ENCODE assay signal across 31 cellular contexts in the genomic region with DNA sequence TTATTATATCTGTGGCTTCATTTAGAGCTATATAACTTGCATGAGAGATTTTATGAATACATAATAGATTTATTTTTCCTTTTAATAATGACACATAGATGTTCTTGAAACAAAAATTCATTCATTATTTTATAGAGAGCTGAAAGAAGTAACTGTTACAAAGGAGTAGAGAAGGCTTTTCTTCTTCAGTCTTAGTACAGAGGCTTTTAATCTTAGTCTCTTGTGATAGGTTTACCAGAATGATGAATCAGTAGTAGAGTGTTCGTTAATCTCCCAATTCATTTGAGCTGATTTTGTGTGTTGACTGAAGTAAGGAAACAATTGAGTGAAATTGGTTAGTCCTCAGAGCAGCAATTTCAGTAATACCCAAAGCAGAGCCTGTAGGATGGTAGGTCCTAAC.
"Had no signal": no experiment of that assay in that cellular context is flagged by ENCODE, and none has a peak within 500 bp of the region (broad histone marks: within the 10 kb centered on the region; RNA-seq: fewer than 3 reads in every experiment).

No MANE protein-coding gene starts in this region.

- H3K79me2 ChIP-seq: parathyroid adenoma had no signal

- DNase-seq: naive thymus-derived CD8-positive, alpha-beta T cell; nephron progenitor cell; occipital lobe; ovary; posterior cingulate gyrus; psoas muscle; right cardiac atrium; right lobe of liver; sigmoid colon; small intestine; spleen; stimulated activated CD4-positive, alpha-beta T cell treated with anti-CD3 and anti-CD28 coated beads, Interleukin-12 subunit alpha, Interleukin-12 subunit beta, amount 100 ng/mL, for 4 hours; stimulated activated CD4-positive, alpha-beta T cell treated with anti-CD3 and anti-CD28 coated beads, Interleukin-1b, Interleukin-23, amount 100 ng/mL, for 48 hours; stimulated activated CD4-positive, alpha-beta T cell treated with anti-CD3 and anti-CD28 coated beads, Interleukin-4, amount 100 ng/mL, for 1 hour; stimulated activated CD4-positive, alpha-beta T cell treated with anti-CD3 and anti-CD28 coated beads, Interleukin-4, amount 100 ng/mL, for 4 hours; stimulated activated CD8-positive, alpha-beta memory T cell treated with anti-CD3 and anti-CD28 coated beads, Interleukin-4, amount 100 ng/mL, for 48 hours; stimulated activated naive CD4-positive, alpha-beta T cell; stimulated activated naive CD8-positive, alpha-beta T cell treated with anti-CD3 and anti-CD28 coated beads, Interleukin-15, amount 100 ng/mL, for 72 hours; stimulated activated naive CD8-positive, alpha-beta T cell treated with anti-CD3 and anti-CD28 coated beads, Interleukin-15, Interleukin-2, amounts not matched to agents 100 U/mL and 50 U/mL, for 24 hours; substantia nigra; testis; tibial artery; transverse colon had no signal

- H3K27ac Mint-ChIP-seq: naive thymus-derived CD8-positive, alpha-beta T cell; natural killer cell treated with Interleukin-12 subunit alpha and Interleukin-12 subunit beta and Interleukin-15 and Interleukin-18, amount 100 ng/mL, for 72 hours; nephron progenitor cell; stimulated activated memory B cell treated with anti-CD40 and anti-IgM and Interleukin-4, amounts not matched to agents 10 μg/mL and 1 μg/mL and 100 μg/mL, for 72 hours; stimulated activated naive CD8-positive, alpha-beta T cell treated with anti-CD3 and anti-CD28 coated beads, Interleukin-15, amount 100 ng/mL, for 72 hours; type B pancreatic cell had no signal

- H3K9ac ChIP-seq: parathyroid adenoma had no signal

- H3K36me3 Mint-ChIP-seq: naive thymus-derived CD8-positive, alpha-beta T cell; natural killer cell treated with Interleukin-12 subunit alpha and Interleukin-12 subunit beta and Interleukin-15 and Interleukin-18, amount 100 ng/mL, for 72 hours; stimulated activated memory B cell treated with anti-CD40 and anti-IgM and Interleukin-4, amounts not matched to agents 10 μg/mL and 1 μg/mL and 100 μg/mL, for 72 hours; type B pancreatic cell had no signal

- H3K27ac ChIP-seq: ovary, parathyroid adenoma, psoas muscle, right lobe of liver, sigmoid colon, spleen, suprapubic skin, testis, tibial artery, transverse colon, vagina had no signal

- H2AFZ ChIP-seq: parathyroid adenoma had no signal

- ATAC-seq: naive thymus-derived CD8-positive, alpha-beta T cell; natural killer cell treated with Interleukin-12 subunit alpha and Interleukin-12 subunit beta and Interleukin-15 and Interleukin-18, amount 100 ng/mL, for 72 hours; psoas muscle; right cardiac atrium; right lobe of liver; stimulated activated memory B cell treated with anti-CD40 and anti-IgM and Interleukin-4, amounts not matched to agents 10 μg/mL and 1 μg/mL and 100 μg/mL, for 72 hours; stimulated activated naive CD8-positive, alpha-beta T cell treated with anti-CD3 and anti-CD28 coated beads, Interleukin-15, amount 100 ng/mL, for 72 hours; stimulated activated naive CD8-positive, alpha-beta T cell treated with anti-CD3 and anti-CD28 coated beads, Interleukin-15, Interleukin-2, amounts not matched to agents 100 U/mL and 50 U/mL, for 24 hours had no signal

- H3K4me1 Mint-ChIP-seq: nephron progenitor cell; neural crest cell; stimulated activated memory B cell treated with anti-CD40 and anti-IgM and Interleukin-4, amounts not matched to agents 10 μg/mL and 1 μg/mL and 100 μg/mL, for 72 hours; stimulated activated naive CD8-positive, alpha-beta T cell treated with anti-CD3 and anti-CD28 coated beads, Interleukin-15, amount 100 ng/mL, for 72 hours had no signal

- H3K9me3 Mint-ChIP-seq: naive thymus-derived CD8-positive, alpha-beta T cell; nephron progenitor cell; neural crest cell; stimulated activated memory B cell treated with anti-CD40 and anti-IgM and Interleukin-4, amounts not matched to agents 10 μg/mL and 1 μg/mL and 100 μg/mL, for 72 hours; stimulated activated naive CD8-positive, alpha-beta T cell treated with anti-CD3 and anti-CD28 coated beads, Interleukin-15, amount 100 ng/mL, for 72 hours; type B pancreatic cell had no signal

- H3K36me3 ChIP-seq: ovary, right lobe of liver, sigmoid colon, spleen, suprapubic skin, tibial artery, transverse colon, vagina had no signal

- H3K4me3 Mint-ChIP-seq: naive thymus-derived CD8-positive, alpha-beta T cell; natural killer cell treated with Interleukin-12 subunit alpha and Interleukin-12 subunit beta and Interleukin-15 and Interleukin-18, amount 100 ng/mL, for 72 hours; nephron progenitor cell; neural crest cell; stimulated activated memory B cell treated with anti-CD40 and anti-IgM and Interleukin-4, amounts not matched to agents 10 μg/mL and 1 μg/mL and 100 μg/mL, for 72 hours; stimulated activated naive CD8-positive, alpha-beta T cell treated with anti-CD3 and anti-CD28 coated beads, Interleukin-15, amount 100 ng/mL, for 72 hours; type B pancreatic cell had no signal

- H3K27me3 Mint-ChIP-seq: naive thymus-derived CD8-positive, alpha-beta T cell; natural killer cell treated with Interleukin-12 subunit alpha and Interleukin-12 subunit beta and Interleukin-15 and Interleukin-18, amount 100 ng/mL, for 72 hours; progenitor cell of endocrine pancreas; stimulated activated memory B cell treated with anti-CD40 and anti-IgM and Interleukin-4, amounts not matched to agents 10 μg/mL and 1 μg/mL and 100 μg/mL, for 72 hours; stimulated activated naive CD8-positive, alpha-beta T cell treated with anti-CD3 and anti-CD28 coated beads, Interleukin-15, amount 100 ng/mL, for 72 hours; type B pancreatic cell had no signal

- H3K4me1 ChIP-seq: parathyroid adenoma, psoas muscle, right lobe of liver, sigmoid colon, spleen, suprapubic skin, testis, tibial artery, vagina had no signal

- H3K4me3 ChIP-seq: ovary, psoas muscle, right lobe of liver, sigmoid colon, spleen, suprapubic skin, testis, tibial artery, transverse colon, vagina had no signal

- H3K9me3 ChIP-seq: ovary, psoas muscle, right lobe of liver, sigmoid colon, spleen, suprapubic skin, testis, tibial artery, transverse colon, vagina had no signal

- H3K27me3 ChIP-seq: ovary, right lobe of liver, sigmoid colon, spleen, suprapubic skin, testis, tibial artery, transverse colon, vagina had no signal
